1 cellular context compared by ENCODE assay signal in the genomic region with DNA sequence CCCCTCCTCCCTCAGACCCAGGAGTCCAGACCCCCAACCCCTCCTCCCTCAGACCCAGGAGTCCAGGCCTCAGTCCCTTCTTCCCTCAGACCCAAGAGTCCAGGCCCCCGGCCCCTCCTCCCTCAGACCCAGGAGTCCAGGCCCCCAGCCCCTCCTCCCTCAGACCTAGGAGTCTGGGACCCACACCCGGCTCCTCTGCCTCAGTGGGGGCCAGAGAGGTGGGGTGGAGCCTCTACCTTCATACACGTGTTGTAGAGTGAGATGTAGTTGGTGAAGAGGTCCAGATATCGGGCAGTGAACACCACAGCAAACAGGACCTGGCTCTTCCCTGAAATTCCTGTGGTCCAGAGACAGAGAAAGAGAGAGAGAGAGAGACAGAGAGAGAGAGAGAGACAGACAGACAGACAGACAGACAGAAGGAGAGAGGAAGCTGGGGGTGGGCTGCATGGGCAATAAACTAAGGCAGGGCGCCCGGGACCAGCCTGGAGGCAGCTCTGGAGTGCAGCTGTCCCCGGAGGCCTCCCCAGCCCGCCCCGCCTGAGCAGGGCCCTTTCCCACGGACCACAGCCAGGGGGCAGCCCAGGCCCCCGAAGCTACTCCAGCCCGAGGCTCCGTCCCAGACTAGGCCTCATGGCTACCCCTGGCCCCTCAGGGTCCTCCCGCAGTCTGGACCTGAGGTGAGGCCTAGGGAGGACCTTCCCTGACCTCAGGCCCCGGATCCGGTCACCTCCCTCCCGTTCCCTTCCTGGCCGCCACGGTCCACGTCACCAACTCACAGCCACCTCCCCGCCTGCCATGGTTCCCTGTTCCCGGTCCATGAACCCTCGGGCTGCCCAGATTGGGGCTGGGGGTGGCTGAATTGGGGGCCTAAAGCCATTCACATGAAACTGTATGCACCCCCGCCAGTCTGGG.
TF ChIP-seq lines count a peak whose summit lies in the region.

No MANE protein-coding gene starts in this region.

TF ChIP-seq in K562, 482 proteins besides CTCF, POLR2A, EP300 and RAD21 (continued from another document and continues in another):
- TF ChIP-seq BCLAF1 (IDR thresholded peaks at IDR 0.05; ENCODE audit: borderline replicate concordance in 1 of 2, control insufficient read depth in 1 of 2, low read depth in 2 of 2, low read length in 1 of 2) (no peak), ZNF224 (CRISPR knock-in tag; IDR thresholded peaks at IDR 0.05) (no peak), MCM2 (IDR thresholded peaks at IDR 0.05; ENCODE audit: low read depth) (no peak), MXI1 (IDR thresholded peaks at IDR 0.05; ENCODE audit: low read depth, low read length) (no peak), MGA (IDR thresholded peaks at IDR 0.05) (no peak), ZNF444 (CRISPR knock-in tag; IDR thresholded peaks at IDR 0.05) (no peak), HNRNPLL (IDR thresholded peaks at IDR 0.05; ENCODE audit: low read depth, low read length, poor library complexity, severe bottlenecking) (no peak), STAT5A (IDR thresholded peaks at IDR 0.05; ENCODE audit: borderline replicate concordance, low read length) (no peak), E2F1 (CRISPR knock-in tag; IDR thresholded peaks at IDR 0.05) (no peak), STAT5B (CRISPR knock-in tag; IDR thresholded peaks at IDR 0.05) (no peak), ZC3H11A (IDR thresholded peaks at IDR 0.05; ENCODE audit: low read depth, low read length) (0 out of 2 replicates have a peak, but pooled peaks have one; percentile 7), GTF2A2 (tag; IDR thresholded peaks at IDR 0.05) (0 out of 2 replicates have a peak, but pooled peaks have one; percentile 23), ATF2 (CRISPR knock-in tag; IDR thresholded peaks at IDR 0.05) (peak; percentile 60; the same call in 1 of the 2 replicates), TARDBP (IDR thresholded peaks at IDR 0.05) (no peak), ZFX (CRISPR knock-in tag; IDR thresholded peaks at IDR 0.05) (peak; percentile 100), CBFB (CRISPR knock-in tag; IDR thresholded peaks at IDR 0.05) (peak; percentile 94), DMBX1 (CRISPR knock-in tag; IDR thresholded peaks at IDR 0.05; ENCODE audit: borderline replicate concordance) (no peak), HNRNPL (IDR thresholded peaks at IDR 0.05; ENCODE audit: low read depth, low read length) (no peak), CREBBP (IDR thresholded peaks at IDR 0.05; ENCODE audit: low read depth, low read length) (no peak), GABPB2 (CRISPR knock-in tag; conservative IDR thresholded peaks at IDR 0.05) (no peak), ELK1 (CRISPR knock-in tag; IDR thresholded peaks at IDR 0.05) (no peak)
- TF ChIP-seq, protein P1, sequence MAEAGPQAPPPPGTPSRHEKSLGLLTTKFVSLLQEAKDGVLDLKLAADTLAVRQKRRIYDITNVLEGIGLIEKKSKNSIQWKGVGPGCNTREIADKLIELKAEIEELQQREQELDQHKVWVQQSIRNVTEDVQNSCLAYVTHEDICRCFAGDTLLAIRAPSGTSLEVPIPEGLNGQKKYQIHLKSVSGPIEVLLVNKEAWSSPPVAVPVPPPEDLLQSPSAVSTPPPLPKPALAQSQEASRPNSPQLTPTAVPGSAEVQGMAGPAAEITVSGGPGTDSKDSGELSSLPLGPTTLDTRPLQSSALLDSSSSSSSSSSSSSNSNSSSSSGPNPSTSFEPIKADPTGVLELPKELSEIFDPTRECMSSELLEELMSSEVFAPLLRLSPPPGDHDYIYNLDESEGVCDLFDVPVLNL (CRISPR knock-in tag; IDR thresholded peaks at IDR 0.05; ENCODE audit: low read depth) = 0 out of 2 replicates have a peak, but pooled peaks have one; percentile 41
- TF ChIP-seq, protein P2, sequence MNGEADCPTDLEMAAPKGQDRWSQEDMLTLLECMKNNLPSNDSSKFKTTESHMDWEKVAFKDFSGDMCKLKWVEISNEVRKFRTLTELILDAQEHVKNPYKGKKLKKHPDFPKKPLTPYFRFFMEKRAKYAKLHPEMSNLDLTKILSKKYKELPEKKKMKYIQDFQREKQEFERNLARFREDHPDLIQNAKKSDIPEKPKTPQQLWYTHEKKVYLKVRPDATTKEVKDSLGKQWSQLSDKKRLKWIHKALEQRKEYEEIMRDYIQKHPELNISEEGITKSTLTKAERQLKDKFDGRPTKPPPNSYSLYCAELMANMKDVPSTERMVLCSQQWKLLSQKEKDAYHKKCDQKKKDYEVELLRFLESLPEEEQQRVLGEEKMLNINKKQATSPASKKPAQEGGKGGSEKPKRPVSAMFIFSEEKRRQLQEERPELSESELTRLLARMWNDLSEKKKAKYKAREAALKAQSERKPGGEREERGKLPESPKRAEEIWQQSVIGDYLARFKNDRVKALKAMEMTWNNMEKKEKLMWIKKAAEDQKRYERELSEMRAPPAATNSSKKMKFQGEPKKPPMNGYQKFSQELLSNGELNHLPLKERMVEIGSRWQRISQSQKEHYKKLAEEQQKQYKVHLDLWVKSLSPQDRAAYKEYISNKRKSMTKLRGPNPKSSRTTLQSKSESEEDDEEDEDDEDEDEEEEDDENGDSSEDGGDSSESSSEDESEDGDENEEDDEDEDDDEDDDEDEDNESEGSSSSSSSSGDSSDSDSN (IDR thresholded peaks at IDR 0.05; ENCODE audit: borderline replicate concordance in 1 of 2, low read depth in 2 of 2, low read length in 2 of 2) = peak; percentile 100
- TF ChIP-seq, protein P3, sequence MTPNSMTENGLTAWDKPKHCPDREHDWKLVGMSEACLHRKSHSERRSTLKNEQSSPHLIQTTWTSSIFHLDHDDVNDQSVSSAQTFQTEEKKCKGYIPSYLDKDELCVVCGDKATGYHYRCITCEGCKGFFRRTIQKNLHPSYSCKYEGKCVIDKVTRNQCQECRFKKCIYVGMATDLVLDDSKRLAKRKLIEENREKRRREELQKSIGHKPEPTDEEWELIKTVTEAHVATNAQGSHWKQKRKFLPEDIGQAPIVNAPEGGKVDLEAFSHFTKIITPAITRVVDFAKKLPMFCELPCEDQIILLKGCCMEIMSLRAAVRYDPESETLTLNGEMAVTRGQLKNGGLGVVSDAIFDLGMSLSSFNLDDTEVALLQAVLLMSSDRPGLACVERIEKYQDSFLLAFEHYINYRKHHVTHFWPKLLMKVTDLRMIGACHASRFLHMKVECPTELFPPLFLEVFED (CRISPR knock-in tag; conservative IDR thresholded peaks at IDR 0.05) = no peak
